8 cellular contexts compared by ENCODE assay signal in genomic region chr3:114411811-114412803, GRCh38.
DNase-seq lines count a peak whose midpoint lies in the region; ATAC-seq, FAIRE-seq and TF ChIP-seq lines count a peak whose summit lies in the region.

No MANE protein-coding gene starts in this region.

- peak; percentile 11 for TF ChIP-seq CTCF in astrocyte of the spinal cord (IDR thresholded peaks at IDR 0.05; ENCODE audit: low read depth, low read length)

- in situ Hi-C loops in astrocyte of the spinal cord (cut with HindIII; ENCODE audit: low sequenced_read_pairs): no loop called here

- FAIRE-seq in small intestine (lab: Jason Lieb, UNC): no peak

- H3K4me1 ChIP-seq in small intestine (ENCODE audit: control insufficient read depth in 2 of 2, insufficient read depth in 1 of 2, low read depth in 1 of 2, low read length in 1 of 2): peaks cover 0 to 2% of the 10 kb centered on the region in 2 donors

- peak; percentile 95 for ATAC-seq in activated CD4-positive, alpha-beta T cell treated with anti-CD3 and anti-CD28 coated beads for 36 hours
- peak; percentile 46 for ATAC-seq in HG03342 (IDR thresholded peaks at IDR 0.05; ENCODE audit: unreplicated experiment)

- intact Hi-C loops in activated CD4-positive, alpha-beta T cell treated with anti-CD3 and anti-CD28 coated beads for 36 hours (cut with DNase I, micrococcal nuclease): loop anchor here (1.0 to 10.0 kb wide), 4 partner anchors 28 to 1373 kb away; partner anchors contain the start of gene ZBTB20 (in 1 of the 2)

- no peaks in the 10 kb centered on the region for H3K27me3 ChIP-seq in small intestine (ENCODE audit: control insufficient read depth in 2 of 2, insufficient read depth in 2 of 2, low read length in 2 of 2)

- no peak overlapping the region for H3K4me3 Mint-ChIP-seq in activated CD4-positive, alpha-beta T cell treated with anti-CD3 and anti-CD28 coated beads for 36 hours
- no peak overlapping the region for H3K4me3 Mint-ChIP-seq in activated CD4-positive, alpha-beta T cell treated with anti-CD3 and anti-CD28 coated beads, Interleukin-2, amount 10 ng/mL, durations not matched to agents 7 days and 5 days

- no peaks in the 10 kb centered on the region for H3K9me3 ChIP-seq in small intestine (ENCODE audit: control insufficient read depth, low read depth)

- no peaks in the 10 kb centered on the region for H3K9me3 Mint-ChIP-seq in activated CD4-positive, alpha-beta T cell treated with anti-CD3 and anti-CD28 coated beads for 36 hours (ENCODE audit: low read depth)
- H3K9me3 Mint-ChIP-seq in activated CD4-positive, alpha-beta T cell treated with anti-CD3 and anti-CD28 coated beads, Interleukin-2, amount 10 ng/mL, durations not matched to agents 7 days and 5 days: no peaks in the 10 kb centered on the region

- CTCF ChIA-PET in activated CD4-positive, alpha-beta T cell treated with anti-CD3 and anti-CD28 coated beads for 36 hours (lab: Charles Lee): interaction anchor here (0.7 to 2.2 kb wide), 2 partner anchors 17 to 270 kb away, joined by 3 to 6 read pairs; no protein-coding TSS in a partner anchor
- CTCF ChIA-PET in activated CD4-positive, alpha-beta T cell treated with anti-CD3 and anti-CD28 coated beads, Interleukin-2, amount 10 ng/mL, durations not matched to agents 7 days and 5 days (lab: Charles Lee): interaction anchor here (0.7 kb wide), 1 partner anchor 28 kb away, joined by 4 read pairs; no protein-coding TSS in a partner anchor

- H3K36me3 Mint-ChIP-seq in activated CD4-positive, alpha-beta T cell treated with anti-CD3 and anti-CD28 coated beads for 36 hours (ENCODE audit: low read depth): no peaks in the 10 kb centered on the region
- no peaks in the 10 kb centered on the region for H3K36me3 Mint-ChIP-seq in activated CD4-positive, alpha-beta T cell treated with anti-CD3 and anti-CD28 coated beads, Interleukin-2, amount 10 ng/mL, durations not matched to agents 7 days and 5 days (ENCODE audit: low read depth)

- no peak overlapping the region for H3K4me3 ChIP-seq in astrocyte of the spinal cord (ENCODE audit: low read depth, low read length)
- H3K4me3 ChIP-seq in small intestine (ENCODE audit: low read depth in 1 of 2, low read length in 2 of 2): no peak overlapping the region

- DNase-seq in activated CD4-positive, alpha-beta T cell treated with anti-CD3 and anti-CD28 coated beads for 36 hours: peak; percentile 59
- DNase-seq in activated CD4-positive, alpha-beta T cell treated with anti-CD3 and anti-CD28 coated beads, Interleukin-2, amount 10 ng/mL, durations not matched to agents 7 days and 5 days: no peak
- peak; percentile 84 for DNase-seq in astrocyte of the spinal cord (ENCODE audit: low read depth, low spot score)
- peak; percentile 19 for DNase-seq in myocyte (ENCODE audit: low read depth)
- DNase-seq in GF-D8 (lab: John Stamatoyannopoulos, UW): no peak
- no peak for DNase-seq in inferior parietal cortex (ENCODE audit: extremely low spot score)
- no peak for DNase-seq in small intestine

- H3K36me3 ChIP-seq in small intestine (ENCODE audit: control insufficient read depth in 2 of 2, insufficient read depth in 2 of 2, low read length in 2 of 2): no peaks in the 10 kb centered on the region

- peak overlapping the region in 1 of 2 donors; percentile 47 for H3K27ac ChIP-seq in small intestine (ENCODE audit: low read depth in 1 of 2, low read length in 1 of 2)

- POLR2A ChIA-PET in activated CD4-positive, alpha-beta T cell treated with anti-CD3 and anti-CD28 coated beads for 36 hours (lab: Charles Lee): no interaction called here
- POLR2A ChIA-PET in activated CD4-positive, alpha-beta T cell treated with anti-CD3 and anti-CD28 coated beads, Interleukin-2, amount 10 ng/mL, durations not matched to agents 7 days and 5 days (lab: Charles Lee): no interaction called here

- H3K27me3 Mint-ChIP-seq in activated CD4-positive, alpha-beta T cell treated with anti-CD3 and anti-CD28 coated beads for 36 hours: no peaks in the 10 kb centered on the region
- H3K27me3 Mint-ChIP-seq in activated CD4-positive, alpha-beta T cell treated with anti-CD3 and anti-CD28 coated beads, Interleukin-2, amount 10 ng/mL, durations not matched to agents 7 days and 5 days: peaks cover 4% of the 10 kb centered on the region

- peaks cover 25% of the 10 kb centered on the region for H3K4me1 Mint-ChIP-seq in activated CD4-positive, alpha-beta T cell treated with anti-CD3 and anti-CD28 coated beads for 36 hours
- peaks cover 5% of the 10 kb centered on the region for H3K4me1 Mint-ChIP-seq in activated CD4-positive, alpha-beta T cell treated with anti-CD3 and anti-CD28 coated beads, Interleukin-2, amount 10 ng/mL, durations not matched to agents 7 days and 5 days

- H3K27ac Mint-ChIP-seq in activated CD4-positive, alpha-beta T cell treated with anti-CD3 and anti-CD28 coated beads for 36 hours: peak overlapping the region; percentile 48
- no peak overlapping the region for H3K27ac Mint-ChIP-seq in activated CD4-positive, alpha-beta T cell treated with anti-CD3 and anti-CD28 coated beads, Interleukin-2, amount 10 ng/mL, durations not matched to agents 7 days and 5 days

- 62 to 73% (median 73%) methylated on average over 9 of the region's 9 CpGs for WGBS in small intestine, 3 donors

Comparison
In these comparisons a context has a peak if more than half of its experiments do, and no peak if none do; other contexts are left out.
1. DNase-seq: peak in activated CD4-positive, alpha-beta T cell treated with anti-CD3 and anti-CD28 coated beads for 36 hours (single experiment), astrocyte of the spinal cord (single experiment) and myocyte (single experiment); none in activated CD4-positive, alpha-beta T cell treated with anti-CD3 and anti-CD28 coated beads, Interleukin-2, amount 10 ng/mL, durations not matched to agents 7 days and 5 days (single experiment), GF-D8 (single experiment), inferior parietal cortex (single experiment) and small intestine (single experiment).